Comparison of ENCODE assay signal across 8 cellular contexts in genomic region chr10:72318383-72319262, GRCh38. TPM values are rescaled to one million over a fixed set of nuclear protein-coding genes. Genes with fewer than 3 reads are reported as not detected.
DNase-seq lines count a peak whose midpoint lies in the region; ATAC-seq, FAIRE-seq and TF ChIP-seq lines count a peak whose summit lies in the region.

No MANE protein-coding gene starts in this region.

- 71 to 73% methylated on average over 11 of the region's 11 CpGs for WGBS in pancreas, 2 donors

- H3K9me3 ChIP-seq in DOHH2 (ENCODE audit: control insufficient read depth, insufficient read depth, low read length) (no peaks in the 10 kb centered on the region), pancreas (no peaks in the 10 kb centered on the region)

- DNase-seq in NOMO-1 treated with dmso at 0.1 percent for 144 hours (lab: John Stamatoyannopoulos, UW; ENCODE audit: unreplicated experiment): peak; percentile 26
- DNase-seq in dorsolateral prefrontal cortex: no peak
- DNase-seq in pancreas: peak in 1 of 6 donors; percentile 11
- no peak for DNase-seq in iPS-NIHi7 (ENCODE audit: extremely low spot score)
- no peak for DNase-seq in ureter (ENCODE audit: low spot score)

- no peaks in the 10 kb centered on the region for H3K36me3 ChIP-seq in DOHH2 (ENCODE audit: control insufficient read depth, low read length)
- H3K36me3 ChIP-seq in pancreas: no peaks in the 10 kb centered on the region

- no peaks in the 10 kb centered on the region for H3K9me2 ChIP-seq in DOHH2 (replicated peaks; ENCODE audit: control insufficient read depth, low read length)

- intact Hi-C loops in dorsolateral prefrontal cortex (cut with DNase I) (no loop called here), pancreas (cut with DNase I) (no loop called here)

- peak overlapping the region; percentile 97 for H3K4me2 ChIP-seq in DOHH2 (ENCODE audit: low read length)

- no peaks in the 10 kb centered on the region for H4K20me1 ChIP-seq in DOHH2 (ENCODE audit: control insufficient read depth, insufficient read depth, low read depth, low read length)

- peaks cover 12% of the 10 kb centered on the region for H3K79me2 ChIP-seq in DOHH2 (ENCODE audit: control insufficient read depth, low read length)

- no peak for FAIRE-seq in pancreas (lab: Jason Lieb, UNC)

- H3K27me3 ChIP-seq in DOHH2 (ENCODE audit: control insufficient read depth, low read length) (no peaks in the 10 kb centered on the region), dorsolateral prefrontal cortex (no peaks in the 10 kb centered on the region), pancreas (no peaks in the 10 kb centered on the region)

- peak overlapping the region; percentile 84 for H3K4me3 ChIP-seq in DOHH2 (ENCODE audit: low read length)
- peak overlapping the region in 52 of 59 donors; percentile 37 to 70 (median 54) for H3K4me3 ChIP-seq in dorsolateral prefrontal cortex
- peak overlapping the region in 1 of 4 donors; percentile 34 for H3K4me3 ChIP-seq in pancreas

- H3K27ac ChIP-seq in DOHH2 (ENCODE audit: low read depth, low read length) (peak overlapping the region; percentile 99), dorsolateral prefrontal cortex (peak overlapping the region in 58 of 59 donors; percentile 31 to 98 (median 92)), pancreas (peak overlapping the region; percentile 33 to 90 (median 79))

- ATAC-seq in pancreas (no peak), HG02981 (IDR thresholded peaks at IDR 0.05; ENCODE audit: unreplicated experiment) (no peak), HG03280 (IDR thresholded peaks at IDR 0.05; ENCODE audit: unreplicated experiment) (no peak)

- no peak for TF ChIP-seq CTCF in DOHH2 (IDR thresholded peaks at IDR 0.05; ENCODE audit: low read depth, low read length, poor library complexity, severe bottlenecking)
- no peak for TF ChIP-seq CTCF in dorsolateral prefrontal cortex (IDR thresholded peaks at IDR 0.05 in 54 of 56, conservative IDR thresholded peaks at IDR 0.05 in 2 of 56; ENCODE audit: low read depth in 1 of 56, partially characterized antibody in 56 of 56)
- no peak for TF ChIP-seq CTCF in pancreas (IDR thresholded peaks at IDR 0.05)

- peaks cover 85% of the 10 kb centered on the region for H3K4me1 ChIP-seq in DOHH2 (ENCODE audit: control insufficient read depth, low read length)
- peaks cover 46 to 57% (median 54%) of the 10 kb centered on the region in 3 donors for H3K4me1 ChIP-seq in pancreas

- H3F3A ChIP-seq in DOHH2 (ENCODE audit: control insufficient read depth, insufficient read depth): peaks cover 41% of the 10 kb centered on the region

RNA-seq across cellular contexts. Expression of gene DNAJB12, which starts 36.1 kb away (rescaled TPM):
- total RNA-seq in dorsolateral prefrontal cortex (10 to 100 TPM; 25.5 to 44.3 (median 34.1) TPM), pancreas (10 to 100 TPM; 14.6 to 19.7 (median 17.7) TPM), ureter (44.9 TPM)
- polyA plus RNA-seq in pancreas: 10 to 100 TPM; 19.3 to 22.0 TPM

RNA-seq across cellular contexts. Expression of gene DDIT4, which starts 44.9 kb away (rescaled TPM):
- total RNA-seq in dorsolateral prefrontal cortex (100 to 1,000 TPM in 73 of 120 experiments, 10 to 100 TPM in 47; 33.5 to 407 (median 111) TPM), pancreas (1,000 to 10,000 TPM in 1 of 6 donors, 100 to 1,000 TPM in 3, 10 to 100 TPM in 2; 61.6 to 1,144 (median 191) TPM), ureter (525 TPM)
- polyA plus RNA-seq in pancreas: 100 to 1,000 TPM; 228 to 795 TPM
